10 cellular contexts compared by ENCODE assay signal in genomic region chr1:46549697-46550681, GRCh38. TPM values are rescaled to one million over a fixed set of nuclear protein-coding genes. Genes with fewer than 3 reads are reported as not detected.
DNase-seq lines count a peak whose midpoint lies in the region; ATAC-seq, FAIRE-seq and TF ChIP-seq lines count a peak whose summit lies in the region.
"Had no signal": no experiment of that assay in that cellular context is flagged by ENCODE, and none has a peak within 500 bp of the region (broad histone marks: within the 10 kb centered on the region; RNA-seq: fewer than 3 reads in every experiment).

No MANE protein-coding gene starts in this region.

- POLR2A ChIA-PET in PC-3 (lab: Charles Lee; ENCODE audit: unreplicated experiment) (no interaction called here), K562 (lab: Yijun Ruan, JAX) (interaction anchor here (0.7 to 1.1 kb wide), 4 partner anchors 10 to 30 kb away, joined by 4 to 6 read pairs (median 4); no protein-coding TSS in a partner anchor)

- H3K27ac Mint-ChIP-seq in natural killer cell, result peak overlapping the region; percentile 81 to 88

- peak; percentile 25 to 29 for DNase-seq in SHP77 (lab: John Stamatoyannopoulos, UW)
- DNase-seq in SHP77 treated with DMSO at 0.1 percent for 48 hours (lab: John Stamatoyannopoulos, UW), result no peak
- DNase-seq in PC-3, result peak; percentile 26
- peak in 3 of 4 experiments; percentile 38 to 68 (median 66) for DNase-seq in K562 (ENCODE audit: extremely low read depth in 1 of 4, low spot score in 3 of 4)
- DNase-seq in natural killer cell, result peak; percentile 45

- no peaks in the 10 kb centered on the region for H3K4me1 ChIP-seq in PC-3 (ENCODE audit: insufficient read depth, low read length)
- peaks cover 26 to 50% of the 10 kb centered on the region in 2 experiments for H3K4me1 ChIP-seq in K562 (replicated peaks in 1 of 2; ENCODE audit: control insufficient read depth in 2 of 2, insufficient read depth in 2 of 2, low read length in 2 of 2)

- H3K36me3 ChIP-seq in PC-3 (ENCODE audit: low read depth, low read length), result no peaks in the 10 kb centered on the region
- H3K36me3 ChIP-seq in K562 (ENCODE audit: control insufficient read depth, insufficient read depth, low read length), result no peaks in the 10 kb centered on the region
- H3K36me3 ChIP-seq: BLaER1 treated with 17β-estradiol and CSF1 and Interleukin-3, amounts not matched to agents 10 nM and 100 nM had no signal

- no peaks in the 10 kb centered on the region for H3K79me2 ChIP-seq in PC-3 (ENCODE audit: low read length)
- no peaks in the 10 kb centered on the region for H3K79me2 ChIP-seq in K562 (ENCODE audit: control insufficient read depth, insufficient read depth, low read length)

- peaks cover 2% of the 10 kb centered on the region for H3K9me1 ChIP-seq in K562 (ENCODE audit: control insufficient read depth, insufficient read depth, low read length)

- no peak for TF ChIP-seq POLR2A in K562 (conservative IDR thresholded peaks at IDR 0.05)

- H3F3A ChIP-seq in PC-3 (ENCODE audit: low read length, unreplicated experiment), result no peaks in the 10 kb centered on the region

- 15% methylated on average over 18 of the region's 20 CpGs for WGBS in K562 (ENCODE audit: insufficient coverage, low coverage, missing lambda C conversion rate)

- H3K27ac ChIP-seq in PC-3 (ENCODE audit: low read length) (no peak overlapping the region), K562 (ENCODE audit: extremely low read depth, low read depth, low read length) (no peak overlapping the region)

- H3K9ac ChIP-seq in PC-3 (ENCODE audit: low read length) (no peak overlapping the region), K562 (ENCODE audit: insufficient read depth in 1 of 2, low read depth in 2 of 2, low read length in 2 of 2) (peak overlapping the region in 1 of 2 experiments; percentile 39; a peak in 1 of 4 replicates)

- no peaks in the 10 kb centered on the region for H3K9me3 ChIP-seq in PC-3 (ENCODE audit: low read length)
- H3K9me3 ChIP-seq in K562 (replicated peaks; ENCODE audit: control insufficient read depth, insufficient read depth, low read depth, low read length), result no peaks in the 10 kb centered on the region
- H3K9me3 ChIP-seq: BLaER1 treated with 17β-estradiol and CSF1 and Interleukin-3, amounts not matched to agents 10 nM and 100 nM had no signal

- H2AFZ ChIP-seq in PC-3 (ENCODE audit: low read length) (no peak overlapping the region), K562 (ENCODE audit: low read depth, low read length) (no peak overlapping the region)

- ATAC-seq in PC-3, result peak; percentile 43; the same call in 1 of the 2 replicates
- ATAC-seq in K562, result no peak
- peak; percentile 80 to 91 (median 87) for ATAC-seq in natural killer cell
- ATAC-seq in GM21367 (IDR thresholded peaks at IDR 0.05; ENCODE audit: unreplicated experiment), result no peak
- no peak for ATAC-seq in HG03097 (IDR thresholded peaks at IDR 0.05; ENCODE audit: low FRiP score, unreplicated experiment)
- no peak for ATAC-seq in HG03521 (IDR thresholded peaks at IDR 0.05; ENCODE audit: unreplicated experiment)

- no peak for TF ChIP-seq RAD21 in K562 (CRISPR knock-in tag; conservative IDR thresholded peaks at IDR 0.05 in 1 of 2, IDR thresholded peaks at IDR 0.05 in 1 of 2)

- no peaks in the 10 kb centered on the region for H3K9me2 ChIP-seq in PC-3 (replicated peaks; ENCODE audit: low read length)

- H3K36me3 Mint-ChIP-seq in natural killer cell, result no peaks in the 10 kb centered on the region

- H3K4me3 ChIP-seq in PC-3 (ENCODE audit: low read length) (no peak overlapping the region), K562 (no peak overlapping the region)
- H3K4me3 ChIP-seq: BLaER1 treated with 17β-estradiol and CSF1 and Interleukin-3, amounts not matched to agents 10 nM and 100 nM had no signal

- H3K4me2 ChIP-seq in PC-3 (ENCODE audit: low read length) (no peak overlapping the region), K562 (ENCODE audit: insufficient read depth, low read length) (no peak overlapping the region)

- in situ Hi-C loops in K562 (cut with MboI), result loop anchor here (5.0 kb wide), 1 partner anchor 177 kb away; no protein-coding TSS in a partner anchor

- no peak for TF ChIP-seq EP300 in K562 (IDR thresholded peaks at IDR 0.05; ENCODE audit: low read length)

- CTCF ChIA-PET in PC-3 (lab: Charles Lee) (no interaction called here), K562 (lab: Yijun Ruan, JAX; ENCODE audit: low intra/inter-chr PET ratio) (no interaction called here)

- H3K4me3 Mint-ChIP-seq in natural killer cell, result no peak overlapping the region

- peaks cover 22 to 28% of the 10 kb centered on the region in 2 donors for H3K27me3 Mint-ChIP-seq in natural killer cell (ENCODE audit: low read depth in 2 of 2)

- H3K9me3 Mint-ChIP-seq in natural killer cell, result no peaks in the 10 kb centered on the region

- H4K20me1 ChIP-seq in PC-3 (ENCODE audit: low read length) (no peaks in the 10 kb centered on the region), K562 (replicated peaks; ENCODE audit: control insufficient read depth, insufficient read depth, low read length) (no peaks in the 10 kb centered on the region)

- BruUV-seq in PC-3 (replicated peaks; lab: Mats Ljungman, UMichigan), result no TSS peak
- no TSS peak for BruUV-seq in K562 (replicated peaks; lab: Mats Ljungman, UMichigan)

- H3K27me3 ChIP-seq in PC-3 (ENCODE audit: low read length) (no peaks in the 10 kb centered on the region), K562 (ENCODE audit: control insufficient read depth in 2 of 2, insufficient read depth in 2 of 2, low read length in 2 of 2) (peaks cover 12 to 26% of the 10 kb centered on the region in 2 experiments; a peak in 3 of 5 replicates)
- H3K27me3 ChIP-seq: BLaER1 treated with 17β-estradiol and CSF1 and Interleukin-3, amounts not matched to agents 10 nM and 100 nM had no signal

- TF ChIP-seq CTCF in PC-3 (conservative IDR thresholded peaks at IDR 0.05; ENCODE audit: low read depth, low read length), result no peak
- no peak for TF ChIP-seq CTCF in K562 (IDR thresholded peaks at IDR 0.05 in 2 of 3, conservative IDR thresholded peaks at IDR 0.05 in 1 of 3; ENCODE audit: insufficient read depth in 2 of 3, low read depth in 1 of 3, low read length in 3 of 3)
- TF ChIP-seq CTCF in natural killer cell (IDR thresholded peaks at IDR 0.05), result no peak

- peaks cover 11 to 21% of the 10 kb centered on the region in 2 donors for H3K4me1 Mint-ChIP-seq in natural killer cell

- no peak for FAIRE-seq in K562 (lab: Jason Lieb, UNC)
- FAIRE-seq: keratinocyte had no signal

- intact Hi-C loops in PC-3 (cut with micrococcal nuclease) (no loop called here), K562 (cut with micrococcal nuclease) (no loop called here), natural killer cell (cut with micrococcal nuclease) (no loop called here)

TF ChIP-seq in K562, 482 proteins besides CTCF, POLR2A, EP300 and RAD21 (continues in another document):
- peak; percentile 51 for TF ChIP-seq EGR1 (conservative IDR thresholded peaks at IDR 0.05)
- TF ChIP-seq RFX1 (IDR thresholded peaks at IDR 0.05), result peak; percentile 96
- peak; percentile 90 for TF ChIP-seq FOXJ2 (tag; IDR thresholded peaks at IDR 0.05)

RNA-seq across cellular contexts. Expression of gene KNCN, which starts 1.5 kb away (rescaled TPM):
- not detected in 2 replicates for total RNA-seq in PC-3 (2014; rRNA removed)
- total RNA-seq in K562 (2011; cell fraction: chromatin; rRNA removed; ENCODE audit: low replicate concordance), result not detected in 2 replicates
- not detected in 2 replicates for total RNA-seq in K562 (2011; cell fraction: nucleolus; rRNA removed)
- not detected in 2 replicates for total RNA-seq in K562 (2011; cell fraction: nucleoplasm; rRNA removed)
- total RNA-seq in K562 (2014; rRNA removed), result not detected in 2 replicates
- total RNA-seq in K562 (2014; rRNA removed; fragmentation: Illumina TruSeq; extraction: Trizol), result not detected in 2 replicates
- total RNA-seq in K562 (2015; rRNA removed; fragmentation: Illumina TruSeq; extraction: Trizol), result not detected in 2 replicates
- not detected in 2 replicates for total RNA-seq in K562 (2021)
- not detected in 2 replicates for polyA plus RNA-seq in K562 (2011; rRNA removed)
- not detected in 2 replicates for polyA plus RNA-seq in K562 (2011; cell fraction: cytosol; rRNA removed)
- polyA plus RNA-seq in K562 (2011; cell fraction: nucleus; rRNA removed), result not detected in 2 replicates
- polyA plus RNA-seq in K562 (2012), result not detected in 2 replicates
- polyA plus RNA-seq in K562 (2014; fragmentation: Illumina TruSeq; extraction: Trizol), result not detected in 2 replicates
- polyA plus RNA-seq in K562 (2014; fragmentation: Nextera tagmentation; extraction: Ambion mirVana), result not detected
- not detected in 2 replicates for polyA plus RNA-seq in K562 (2014; rRNA removed)
- not detected in 2 replicates for polyA minus RNA-seq in K562 (2011; rRNA and poly(A)+ RNA removed)
- polyA minus RNA-seq in K562 (2011; cell fraction: cytosol; rRNA and poly(A)+ RNA removed), result not detected in 2 replicates
- polyA minus RNA-seq in K562 (2011; cell fraction: nucleus; rRNA and poly(A)+ RNA removed), result not detected in 2 replicates
- under 1 TPM in 1 of 3 donors, not detected in 2; 0.20 TPM for total RNA-seq in natural killer cell
- polyA plus RNA-seq: keratinocyte had no signal

RNA-seq across cellular contexts. Expression of gene MKNK1, which starts 54.1 kb away (rescaled TPM):
- 36.1 and 36.8 TPM in 2 replicates for total RNA-seq in PC-3 (2014; rRNA removed)
- total RNA-seq in K562 (2011; cell fraction: chromatin; rRNA removed; ENCODE audit: low replicate concordance), result 86.6 and 98.9 TPM in 2 replicates
- 51.6 and 57.7 TPM in 2 replicates for total RNA-seq in K562 (2011; cell fraction: nucleolus; rRNA removed)
- total RNA-seq in K562 (2011; cell fraction: nucleoplasm; rRNA removed), result 71.6 and 91.8 TPM in 2 replicates
- total RNA-seq in K562 (2014; rRNA removed), result 27.7 and 33.3 TPM in 2 replicates
- 43.7 and 49.4 TPM in 2 replicates for total RNA-seq in K562 (2014; rRNA removed; fragmentation: Illumina TruSeq; extraction: Trizol)
- 33.7 and 42.9 TPM in 2 replicates for total RNA-seq in K562 (2015; rRNA removed; fragmentation: Illumina TruSeq; extraction: Trizol)
- total RNA-seq in K562 (2021), result 36.5 and 41.7 TPM in 2 replicates
- polyA plus RNA-seq in K562 (2011; rRNA removed), result 45.0 and 45.8 TPM in 2 replicates
- 34.7 and 38.1 TPM in 2 replicates for polyA plus RNA-seq in K562 (2011; cell fraction: cytosol; rRNA removed)
- 76.4 and 85.8 TPM in 2 replicates for polyA plus RNA-seq in K562 (2011; cell fraction: nucleus; rRNA removed)
- 42.0 and 54.6 TPM in 2 replicates for polyA plus RNA-seq in K562 (2012)
- 40.4 and 42.1 TPM in 2 replicates for polyA plus RNA-seq in K562 (2014; fragmentation: Illumina TruSeq; extraction: Trizol)
- polyA plus RNA-seq in K562 (2014; fragmentation: Nextera tagmentation; extraction: Ambion mirVana), result 10 to 100 TPM; 44.7 to 46.0 TPM
- polyA plus RNA-seq in K562 (2014; rRNA removed), result 50.8 and 51.3 TPM in 2 replicates
- polyA minus RNA-seq in K562 (2011; rRNA and poly(A)+ RNA removed), result 52.4 and 53.2 TPM in 2 replicates
- polyA minus RNA-seq in K562 (2011; cell fraction: cytosol; rRNA and poly(A)+ RNA removed), result 22.3 and 25.4 TPM in 2 replicates
- polyA minus RNA-seq in K562 (2011; cell fraction: nucleus; rRNA and poly(A)+ RNA removed), result 22.1 and 30.1 TPM in 2 replicates
- total RNA-seq in natural killer cell, result 10 to 100 TPM; 59.5 to 81.5 (median 65.5) TPM

Comparison
In these comparisons a context has a peak if more than half of its experiments do, and no peak if none do; other contexts are left out.
1. ATAC-seq: peak in PC-3 (single experiment) and natural killer cell (3 of 3); none in K562 (single experiment), GM21367 (single experiment), HG03097 (single experiment) and HG03521 (single experiment).